In genomic region chr11:36055356-36055755, GRCh38 we compare ENCODE assay signal across 20 cellular contexts.
"Had no signal": no experiment of that assay in that cellular context is flagged by ENCODE, and none has a peak within 500 bp of the region (broad histone marks: within the 10 kb centered on the region; RNA-seq: fewer than 3 reads in every experiment).

No MANE protein-coding gene starts in this region.

- H3K36me3 ChIP-seq: pancreas, tibial nerve, upper lobe of right lung, vagina had no signal

- H3K4me3 ChIP-seq: hepatocyte, lung, pancreas, tibial nerve, upper lobe of right lung, vagina had no signal

- H3K4me1 ChIP-seq: foreskin keratinocyte, pancreas, upper lobe of right lung, vagina had no signal

- H3K9me3 ChIP-seq: pancreas, upper lobe of right lung, vagina had no signal

- H3K27me3 ChIP-seq: foreskin keratinocyte, hepatocyte, pancreas, tibial nerve, upper lobe of right lung, vagina had no signal

- DNase-seq: dermis blood vessel endothelial cell; erythroblast; foreskin keratinocyte; head of caudate nucleus; kidney; left colon; left ventricle myocardium superior; mesenchymal stem cell; midbrain; occipital lobe; pancreas; right cardiac atrium; small intestine; stimulated activated CD4-positive, alpha-beta T cell treated with anti-CD3 and anti-CD28 coated beads, Interleukin-2, amount 100 ng/mL, for 48 hours; stimulated activated naive CD4-positive, alpha-beta T cell treated with Interleukin-2 at 50 U/mL for 16 hours; upper lobe of right lung had no signal

- H3K27ac ChIP-seq: foreskin keratinocyte, hepatocyte, pancreas, tibial nerve, upper lobe of right lung, vagina had no signal
